1 cellular context compared by ENCODE assay signal in the genomic region with DNA sequence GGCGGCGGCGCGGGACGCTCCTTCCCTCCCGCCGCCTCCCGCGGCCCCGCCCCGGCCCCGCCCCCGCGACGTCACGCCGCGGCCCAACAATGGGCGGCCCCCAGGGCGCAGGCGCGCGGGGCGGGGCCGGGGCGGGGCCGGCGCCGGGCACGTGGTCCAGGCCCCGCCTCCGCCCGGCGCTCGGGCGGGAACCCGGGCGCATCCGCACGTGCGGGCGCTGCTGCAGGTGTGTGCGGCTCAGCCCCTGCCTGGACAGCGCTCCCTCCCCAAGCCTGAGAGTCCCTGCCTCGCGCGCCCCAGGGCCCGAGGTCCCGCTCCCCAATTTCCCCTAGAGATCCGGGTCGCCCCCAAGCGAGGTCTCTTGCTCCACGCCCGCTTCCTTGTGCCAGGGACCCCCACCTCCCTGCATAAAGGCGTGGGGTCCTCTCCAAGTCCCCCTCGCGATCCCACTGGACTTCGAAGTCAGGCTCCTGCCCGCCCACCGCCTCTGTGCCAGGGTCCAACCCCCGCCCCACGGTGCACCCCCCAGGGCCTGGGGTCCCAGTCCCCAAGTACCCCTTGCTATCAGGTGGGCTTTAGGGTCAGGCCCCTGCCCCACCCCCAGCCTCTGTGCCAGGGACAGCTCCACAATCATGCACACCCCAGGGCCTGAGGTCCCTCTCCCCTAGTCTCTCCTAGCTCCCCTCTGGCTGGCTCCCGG.
TF ChIP-seq lines count a peak whose summit lies in the region.

TSS of gene MEX3D (minus strand) at position 6 of the 700 bp plus-strand sequence. CDS start 267 bp downstream, outside the sequence.

TF ChIP-seq in HepG2, 621 proteins besides CTCF, POLR2A, EP300 and RAD21 (continued from another document and continues in another):
- peak; percentile 48; the same call in 1 of the 2 replicates for TF ChIP-seq ZNF784 (CRISPR knock-in tag; IDR thresholded peaks at IDR 0.05; ENCODE audit: borderline replicate concordance)
- TF ChIP-seq MXI1 (IDR thresholded peaks at IDR 0.05; ENCODE audit: borderline replicate concordance, low read depth, low read length): peak; percentile 83; the same call in 1 of the 3 replicates
- TF ChIP-seq, protein P1, sequence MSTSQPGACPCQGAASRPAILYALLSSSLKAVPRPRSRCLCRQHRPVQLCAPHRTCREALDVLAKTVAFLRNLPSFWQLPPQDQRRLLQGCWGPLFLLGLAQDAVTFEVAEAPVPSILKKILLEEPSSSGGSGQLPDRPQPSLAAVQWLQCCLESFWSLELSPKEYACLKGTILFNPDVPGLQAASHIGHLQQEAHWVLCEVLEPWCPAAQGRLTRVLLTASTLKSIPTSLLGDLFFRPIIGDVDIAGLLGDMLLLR (CRISPR knock-in tag; IDR thresholded peaks at IDR 0.05): peak; percentile 85
- no peak for TF ChIP-seq POLR2G (IDR thresholded peaks at IDR 0.05; ENCODE audit: low read depth, low read length)
- peak; percentile 59; the same call in 1 of the 2 replicates for TF ChIP-seq SPEN (CRISPR knock-in tag; IDR thresholded peaks at IDR 0.05; ENCODE audit: low read depth)
- no peak for TF ChIP-seq ZNF143 (CRISPR knock-in tag; IDR thresholded peaks at IDR 0.05)
- peak; percentile 81 for TF ChIP-seq ZNF547 (CRISPR knock-in tag; IDR thresholded peaks at IDR 0.05)
- TF ChIP-seq KDM5B (CRISPR knock-in tag; IDR thresholded peaks at IDR 0.05; ENCODE audit: borderline replicate concordance): peak; percentile 80; the same call in 1 of the 2 replicates
- no peak for TF ChIP-seq ZNF646 (CRISPR knock-in tag; IDR thresholded peaks at IDR 0.05)
- TF ChIP-seq ZNF512B (CRISPR knock-in tag; IDR thresholded peaks at IDR 0.05; ENCODE audit: borderline replicate concordance): no peak
- TF ChIP-seq, protein P2, sequence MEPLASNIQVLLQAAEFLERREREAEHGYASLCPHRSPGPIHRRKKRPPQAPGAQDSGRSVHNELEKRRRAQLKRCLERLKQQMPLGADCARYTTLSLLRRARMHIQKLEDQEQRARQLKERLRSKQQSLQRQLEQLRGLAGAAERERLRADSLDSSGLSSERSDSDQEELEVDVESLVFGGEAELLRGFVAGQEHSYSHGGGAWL (CRISPR knock-in tag; IDR thresholded peaks at IDR 0.05): peak; percentile 95
- TF ChIP-seq ZSCAN30 (CRISPR knock-in tag; IDR thresholded peaks at IDR 0.05): peak; percentile 61; the same call in 1 of the 2 replicates
- 0 out of 2 replicates have a peak, but pooled peaks have one; percentile 30 for TF ChIP-seq SMAD9 (CRISPR knock-in tag; IDR thresholded peaks at IDR 0.05)
- 0 out of 2 replicates have a peak, but pooled peaks have one; percentile 76 for TF ChIP-seq ZNF510 (CRISPR knock-in tag; IDR thresholded peaks at IDR 0.05; ENCODE audit: low read depth)
- TF ChIP-seq SNRNP70 (IDR thresholded peaks at IDR 0.05; ENCODE audit: low read depth, low read length): no peak
- TF ChIP-seq NFRKB (IDR thresholded peaks at IDR 0.05): no peak
- TF ChIP-seq ZFYVE20 (CRISPR knock-in tag; IDR thresholded peaks at IDR 0.05; ENCODE audit: borderline replicate concordance, low read depth): peak; percentile 65; the same call in 1 of the 2 replicates
- TF ChIP-seq, protein P3, sequence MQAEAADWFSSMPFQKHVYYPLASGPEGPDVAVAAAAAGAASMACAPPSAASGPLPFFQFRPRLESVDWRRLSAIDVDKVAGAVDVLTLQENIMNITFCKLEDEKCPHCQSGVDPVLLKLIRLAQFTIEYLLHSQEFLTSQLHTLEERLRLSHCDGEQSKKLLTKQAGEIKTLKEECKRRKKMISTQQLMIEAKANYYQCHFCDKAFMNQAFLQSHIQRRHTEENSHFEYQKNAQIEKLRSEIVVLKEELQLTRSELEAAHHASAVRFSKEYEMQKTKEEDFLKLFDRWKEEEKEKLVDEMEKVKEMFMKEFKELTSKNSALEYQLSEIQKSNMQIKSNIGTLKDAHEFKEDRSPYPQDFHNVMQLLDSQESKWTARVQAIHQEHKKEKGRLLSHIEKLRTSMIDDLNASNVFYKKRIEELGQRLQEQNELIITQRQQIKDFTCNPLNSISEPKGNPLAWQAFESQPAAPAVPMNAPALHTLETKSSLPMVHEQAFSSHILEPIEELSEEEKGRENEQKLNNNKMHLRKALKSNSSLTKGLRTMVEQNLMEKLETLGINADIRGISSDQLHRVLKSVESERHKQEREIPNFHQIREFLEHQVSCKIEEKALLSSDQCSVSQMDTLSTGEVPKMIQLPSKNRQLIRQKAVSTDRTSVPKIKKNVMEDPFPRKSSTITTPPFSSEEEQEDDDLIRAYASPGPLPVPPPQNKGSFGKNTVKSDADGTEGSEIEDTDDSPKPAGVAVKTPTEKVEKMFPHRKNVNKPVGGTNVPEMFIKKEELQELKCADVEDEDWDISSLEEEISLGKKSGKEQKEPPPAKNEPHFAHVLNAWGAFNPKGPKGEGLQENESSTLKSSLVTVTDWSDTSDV (CRISPR knock-in tag; IDR thresholded peaks at IDR 0.05): peak; percentile 61; the same call in 1 of the 2 replicates
- no peak for TF ChIP-seq AHDC1 (CRISPR knock-in tag; IDR thresholded peaks at IDR 0.05; ENCODE audit: borderline replicate concordance)
- TF ChIP-seq CENPT (CRISPR knock-in tag; IDR thresholded peaks at IDR 0.05; ENCODE audit: low read depth): peak; percentile 95
- no peak for TF ChIP-seq ZNF337 (CRISPR knock-in tag; IDR thresholded peaks at IDR 0.05; ENCODE audit: borderline replicate concordance, low read depth)
- 0 out of 2 replicates have a peak, but pooled peaks have one; percentile 44 for TF ChIP-seq MEIS1 (CRISPR knock-in tag; IDR thresholded peaks at IDR 0.05; ENCODE audit: borderline replicate concordance)
- TF ChIP-seq, protein P4, sequence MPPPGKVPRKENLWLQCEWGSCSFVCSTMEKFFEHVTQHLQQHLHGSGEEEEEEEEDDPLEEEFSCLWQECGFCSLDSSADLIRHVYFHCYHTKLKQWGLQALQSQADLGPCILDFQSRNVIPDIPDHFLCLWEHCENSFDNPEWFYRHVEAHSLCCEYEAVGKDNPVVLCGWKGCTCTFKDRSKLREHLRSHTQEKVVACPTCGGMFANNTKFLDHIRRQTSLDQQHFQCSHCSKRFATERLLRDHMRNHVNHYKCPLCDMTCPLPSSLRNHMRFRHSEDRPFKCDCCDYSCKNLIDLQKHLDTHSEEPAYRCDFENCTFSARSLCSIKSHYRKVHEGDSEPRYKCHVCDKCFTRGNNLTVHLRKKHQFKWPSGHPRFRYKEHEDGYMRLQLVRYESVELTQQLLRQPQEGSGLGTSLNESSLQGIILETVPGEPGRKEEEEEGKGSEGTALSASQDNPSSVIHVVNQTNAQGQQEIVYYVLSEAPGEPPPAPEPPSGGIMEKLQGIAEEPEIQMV (CRISPR knock-in tag; IDR thresholded peaks at IDR 0.05; ENCODE audit: low read depth): peak; percentile 79; the same call in 1 of the 2 replicates
- 0 out of 2 replicates have a peak, but pooled peaks have one; percentile 66 for TF ChIP-seq ZSCAN21 (CRISPR knock-in tag; IDR thresholded peaks at IDR 0.05; ENCODE audit: borderline replicate concordance)
- no peak for TF ChIP-seq KDM3A (CRISPR knock-in tag; IDR thresholded peaks at IDR 0.05; ENCODE audit: low read depth)
- 0 out of 2 replicates have a peak, but pooled peaks have one; percentile 66 for TF ChIP-seq ZSCAN25 (CRISPR knock-in tag; IDR thresholded peaks at IDR 0.05)
- no peak for TF ChIP-seq NFE2L1 (CRISPR knock-in tag; IDR thresholded peaks at IDR 0.05; ENCODE audit: borderline replicate concordance)
- TF ChIP-seq RBM22 (optimal IDR thresholded peaks at IDR 0.05; ENCODE audit: low read length): no peak
- TF ChIP-seq AKAP8 (CRISPR knock-in tag; IDR thresholded peaks at IDR 0.05): peak; percentile 54; the same call in 1 of the 2 replicates
- TF ChIP-seq KLF12 (CRISPR knock-in tag; IDR thresholded peaks at IDR 0.05; ENCODE audit: borderline replicate concordance): peak; percentile 64
